ENCODE assay signal across 10 cellular contexts in genomic region chr16:74740795-74741304, GRCh38.
DNase-seq lines count a peak whose midpoint lies in the region; ATAC-seq, FAIRE-seq and TF ChIP-seq lines count a peak whose summit lies in the region.
"Had no signal": no experiment of that assay in that cellular context is flagged by ENCODE, and none has a peak within 500 bp of the region (broad histone marks: within the 10 kb centered on the region; RNA-seq: fewer than 3 reads in every experiment).

No MANE protein-coding gene starts in this region.

- ATAC-seq in HG03045 (IDR thresholded peaks at IDR 0.05; ENCODE audit: unreplicated experiment) (no peak), HG02571 (IDR thresholded peaks at IDR 0.05; ENCODE audit: unreplicated experiment) (no peak), HG02759 (IDR thresholded peaks at IDR 0.05; ENCODE audit: unreplicated experiment) (no peak)

- no peak for TF ChIP-seq POLR2A in H54 (IDR thresholded peaks at IDR 0.05; ENCODE audit: low read depth, low read length)

- peak; percentile 68 for DNase-seq in H54 (ENCODE audit: insufficient read length, low spot score)
- DNase-seq in SHP77 (lab: John Stamatoyannopoulos, UW), result peak; percentile 64 to 81
- peak; percentile 44 for DNase-seq in fibroblast of mammary gland (ENCODE audit: low read depth)
- DNase-seq in putamen (ENCODE audit: low spot score), result peak; percentile 85
- no peak for DNase-seq in NCI-H146 treated with DMSO at 0.1 percent for 48 hours (lab: John Stamatoyannopoulos, UW; ENCODE audit: unreplicated experiment)
- DNase-seq: activated CD8-positive, alpha-beta memory T cell treated with anti-CD3 and anti-CD28 coated beads for 24 hours; MV-4-11 had no signal

- no peak for TF ChIP-seq CTCF in fibroblast of mammary gland (conservative IDR thresholded peaks at IDR 0.05; ENCODE audit: control insufficient read depth, insufficient read depth, low read depth, low read length)

- H3K4me3 ChIP-seq in fibroblast of mammary gland (ENCODE audit: control insufficient read depth, low read depth, low read length), result no peak overlapping the region

- FAIRE-seq in H54 (lab: Jason Lieb, UNC), result no peak
